ENCODE assay signal across 1 cellular context in the genomic region with DNA sequence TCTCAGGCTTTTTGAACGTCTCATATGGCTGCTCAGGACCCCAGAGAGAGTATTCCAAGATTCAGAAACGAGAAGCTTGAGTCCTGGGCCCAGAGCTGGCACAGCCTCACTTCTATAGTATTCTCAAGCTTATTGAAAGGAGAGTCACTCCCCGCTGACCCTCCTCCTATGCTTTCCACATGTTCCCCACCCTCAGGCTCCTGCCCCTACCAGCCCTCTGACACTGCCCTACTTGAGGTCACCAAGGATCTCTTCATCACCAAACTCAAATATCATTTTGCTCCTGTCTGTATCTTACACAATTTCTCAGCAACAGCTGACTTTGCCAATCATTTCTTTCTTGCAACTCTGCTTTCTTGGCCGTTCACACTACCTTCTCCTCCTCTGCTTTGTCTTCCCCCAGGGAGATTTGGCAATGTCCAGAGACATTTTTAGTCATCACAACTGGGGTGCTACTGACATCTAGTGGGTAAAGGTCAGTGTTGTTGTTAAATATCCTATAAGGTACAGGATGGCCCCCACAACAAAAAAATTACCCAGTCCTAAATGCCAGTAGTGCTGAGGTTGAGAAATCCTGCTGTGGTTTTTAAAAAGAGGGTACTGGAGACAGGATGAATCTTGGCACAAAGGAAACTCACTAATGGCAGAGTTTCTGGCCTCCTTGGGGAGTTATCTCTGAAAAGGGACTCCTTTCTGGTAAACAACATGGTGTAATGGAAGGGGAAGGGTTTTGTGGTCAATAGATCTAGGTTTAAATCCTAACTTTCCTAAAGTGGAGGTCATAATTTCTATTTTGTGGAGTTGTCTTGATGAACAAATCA.
A peak's percentile ranks its signal among the peaks of the same experiment; 100 is the strongest.
TF ChIP-seq lines count a peak whose summit lies in the region.

No MANE protein-coding gene starts in this region.

TF ChIP-seq in K562, 482 proteins besides CTCF, POLR2A, EP300 and RAD21:
- TF ChIP-seq KDM5B (IDR thresholded peaks at IDR 0.05; ENCODE audit: insufficient replicate concordance, low read depth, low read length), result no peak
- peak; percentile 51 for TF ChIP-seq CEBPB (tag; IDR thresholded peaks at IDR 0.05)
